ENCODE assay signal across 14 cellular contexts in the genomic region with DNA sequence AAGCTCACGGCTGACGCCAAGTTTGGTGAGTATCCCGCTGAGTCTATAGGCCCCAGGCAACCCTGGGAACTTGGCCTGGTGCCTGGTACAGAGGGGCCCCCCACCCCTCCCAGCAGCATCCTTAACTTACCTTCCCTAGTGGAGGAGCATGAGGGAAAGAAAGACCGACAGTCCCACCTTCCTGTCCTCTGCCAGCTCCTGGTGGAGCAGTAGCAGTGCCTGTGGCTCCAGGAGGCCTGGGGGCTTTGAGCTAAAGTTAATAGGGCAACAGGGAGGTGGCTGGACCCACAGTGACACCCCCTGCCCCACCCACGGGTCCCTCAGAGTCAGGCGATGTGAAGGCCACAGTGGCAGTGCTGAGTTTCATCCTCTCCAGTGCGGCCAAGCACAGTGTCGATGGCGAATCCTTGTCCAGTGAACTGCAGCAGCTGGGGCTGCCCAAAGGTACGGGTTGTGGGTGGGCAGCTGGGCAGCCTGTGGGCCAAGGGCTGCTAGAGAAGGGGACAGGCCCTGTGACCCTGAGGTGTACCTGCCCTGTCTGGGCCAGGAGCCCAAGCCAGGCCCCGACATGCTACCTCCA.
DNase-seq lines count a peak whose midpoint lies in the region; TF ChIP-seq lines count a peak whose summit lies in the region.
"Had no signal": no experiment of that assay in that cellular context is flagged by ENCODE, and none has a peak within 500 bp of the region (broad histone marks: within the 10 kb centered on the region; RNA-seq: fewer than 3 reads in every experiment).

No MANE protein-coding gene starts in this region.

- H3K27me3 Mint-ChIP-seq in activated naive CD4-positive, alpha-beta T cell treated with anti-CD3 and anti-CD28 coated beads, Interleukin-2, amount 50 U/mL, for 24 hours, result no peaks in the 10 kb centered on the region
- no peaks in the 10 kb centered on the region for H3K27me3 Mint-ChIP-seq in nephron (ENCODE audit: low read depth)
- H3K27me3 Mint-ChIP-seq: B cell; CD4-positive, alpha-beta memory T cell had no signal

- H3K4me1 Mint-ChIP-seq in activated naive CD4-positive, alpha-beta T cell treated with anti-CD3 and anti-CD28 coated beads, Interleukin-2, amount 50 U/mL, for 24 hours, result peaks cover 20% of the 10 kb centered on the region
- peaks cover 18% of the 10 kb centered on the region for H3K4me1 Mint-ChIP-seq in nephron

- POLR2A ChIA-PET in RWPE1 (lab: Yijun Ruan, JAX; ENCODE audit: low non-redundant PET), result no interaction called here

- DNase-seq in activated naive CD4-positive, alpha-beta T cell (lab: John Stamatoyannopoulos, UW), result no peak
- DNase-seq in RWPE1 (ENCODE audit: low spot score) (no peak), GM03348 (ENCODE audit: low spot score) (no peak), AG08395 (ENCODE audit: low spot score) (no peak), GM20000 (ENCODE audit: low spot score) (no peak)
- DNase-seq: ACHN; C1 segment of cervical spinal cord; CD4-positive, alpha-beta memory T cell; DMS79; GOT3; H9 had no signal

- TF ChIP-seq CTCF in RWPE1 (conservative IDR thresholded peaks at IDR 0.05; ENCODE audit: low read depth), result no peak
- TF ChIP-seq CTCF in nephron (IDR thresholded peaks at IDR 0.05; ENCODE audit: unreplicated experiment in 3 of 3), result no peak
- TF ChIP-seq CTCF in GM20000 (IDR thresholded peaks at IDR 0.05; ENCODE audit: extremely low read depth, missing control alignments), result no peak

- CTCF ChIA-PET in RWPE1 (lab: Yijun Ruan, JAX), result no interaction called here

- no peaks in the 10 kb centered on the region for H3K9me3 Mint-ChIP-seq in activated naive CD4-positive, alpha-beta T cell treated with anti-CD3 and anti-CD28 coated beads, Interleukin-2, amount 50 U/mL, for 24 hours
- H3K9me3 Mint-ChIP-seq in nephron, result no peaks in the 10 kb centered on the region
- H3K9me3 Mint-ChIP-seq: CD4-positive, alpha-beta memory T cell; H9 had no signal

- H3K36me3 Mint-ChIP-seq in activated naive CD4-positive, alpha-beta T cell treated with anti-CD3 and anti-CD28 coated beads, Interleukin-2, amount 50 U/mL, for 24 hours, result peaks cover 3% of the 10 kb centered on the region
- peaks cover 4% of the 10 kb centered on the region for H3K36me3 Mint-ChIP-seq in nephron (ENCODE audit: low read depth)

- H3K27ac ChIP-seq in RWPE1, result peak overlapping the region; percentile 6; the same call in 1 of the 2 replicates

- no peak overlapping the region for H3K4me3 Mint-ChIP-seq in activated naive CD4-positive, alpha-beta T cell treated with anti-CD3 and anti-CD28 coated beads, Interleukin-2, amount 50 U/mL, for 24 hours
- peak overlapping the region in 2 of 3 experiments; percentile 14 to 41 for H3K4me3 Mint-ChIP-seq in nephron
- H3K4me3 Mint-ChIP-seq: B cell had no signal

- H3K27ac Mint-ChIP-seq in activated naive CD4-positive, alpha-beta T cell treated with anti-CD3 and anti-CD28 coated beads, Interleukin-2, amount 50 U/mL, for 24 hours, result peak overlapping the region; percentile 23
- H3K27ac Mint-ChIP-seq in nephron, result no peak overlapping the region
- H3K27ac Mint-ChIP-seq: B cell, H9 had no signal
